8 cellular contexts compared by ENCODE assay signal in the genomic region with DNA sequence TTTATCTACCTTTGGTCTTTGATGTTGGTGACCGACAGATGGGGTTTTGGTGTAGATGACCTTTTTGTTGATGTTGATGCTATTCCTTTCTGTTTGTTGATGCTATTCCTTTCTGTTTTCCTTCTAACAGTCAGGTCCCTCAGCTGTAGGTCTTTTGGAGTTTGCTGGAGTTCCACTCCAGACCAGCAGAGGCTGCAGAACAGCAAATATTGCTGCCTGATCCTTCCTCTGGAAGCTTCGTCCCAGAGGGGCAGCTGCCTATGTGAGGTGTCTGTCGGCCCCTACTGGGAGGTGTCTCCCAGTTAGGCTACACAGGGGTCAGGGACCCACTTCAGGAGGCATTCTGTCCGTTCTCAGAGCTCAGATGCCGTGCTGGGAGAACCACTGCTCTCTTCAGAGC.
DNase-seq lines count a peak whose midpoint lies in the region; ATAC-seq, FAIRE-seq and TF ChIP-seq lines count a peak whose summit lies in the region.
"Not testable (repeated sequence)": the region's sequence is repeated elsewhere in the genome, so short reads cannot be mapped to it uniquely, and the experiment has no call there.

No MANE protein-coding gene starts in this region.

- H3K27ac ChIP-seq in 22Rv1 = not testable (repeated sequence)
- peak overlapping the region; percentile 34 for H3K27ac ChIP-seq in cardiac muscle cell

- not testable (repeated sequence) for H3K27ac Mint-ChIP-seq in HFFc6; endothelial cell (ENCODE audit: unreplicated experiment); neural crest cell (ENCODE audit: unreplicated experiment)
- H3K27ac Mint-ChIP-seq in activated T-cell treated with anti-CD3 and anti-CD28 coated beads, Interleukin-2, amount 50 U/mL, for 72 hours = peak overlapping the region; percentile 57

- H3K9me3 Mint-ChIP-seq in HFFc6 (peaks cover 16% of the 10 kb centered on the region), neural crest cell (peaks cover 12% of the 10 kb centered on the region)
- H3K9me3 Mint-ChIP-seq in activated T-cell treated with anti-CD3 and anti-CD28 coated beads, Interleukin-2, amount 50 U/mL, for 72 hours; endothelial cell (ENCODE audit: unreplicated experiment): not testable (repeated sequence)

- not testable (repeated sequence) for H3K36me3 ChIP-seq in bronchial epithelial cell (ENCODE audit: control insufficient read depth, insufficient read depth, low read length); cardiac muscle cell

- FAIRE-seq in bronchial epithelial cell (lab: Jason Lieb, UNC) = not testable (repeated sequence)

- H3K4me3 ChIP-seq in bronchial epithelial cell (ENCODE audit: low read depth, low read length); cardiac muscle cell: not testable (repeated sequence)

- not testable (repeated sequence) for H3K4me1 Mint-ChIP-seq in HFFc6 (ENCODE audit: low read depth); activated T-cell treated with anti-CD3 and anti-CD28 coated beads, Interleukin-2, amount 50 U/mL, for 72 hours (ENCODE audit: low read depth); neural crest cell
- peaks cover 18% of the 10 kb centered on the region for H3K4me1 Mint-ChIP-seq in endothelial cell (ENCODE audit: unreplicated experiment)

- H3K9me3 ChIP-seq in cardiac muscle cell (ENCODE audit: low read depth) = not testable (repeated sequence)

- TF ChIP-seq CTCF in 22Rv1 (IDR thresholded peaks at IDR 0.05) (0 out of 2 replicates have a peak, but pooled peaks have one; percentile 14), GM12872 (IDR thresholded peaks at IDR 0.05; ENCODE audit: insufficient read depth, low read depth, low read length) (peak; percentile 14; the same call in 1 of the 3 replicates), HFFc6 (IDR thresholded peaks at IDR 0.05) (peak; percentile 34; the same call in 1 of the 2 replicates), bronchial epithelial cell (IDR thresholded peaks at IDR 0.05; ENCODE audit: insufficient read depth, low read length, severe bottlenecking) (peak; percentile 3), endothelial cell (IDR thresholded peaks at IDR 0.05; ENCODE audit: unreplicated experiment) (peak; percentile 9), neural crest cell (conservative IDR thresholded peaks at IDR 0.05) (peak; percentile 19)
- not testable (repeated sequence) for TF ChIP-seq CTCF in cardiac muscle cell (IDR thresholded peaks at IDR 0.05; ENCODE audit: low read depth, low read length)

- H3K27me3 ChIP-seq in bronchial epithelial cell (ENCODE audit: control insufficient read depth, insufficient read depth, low read length); cardiac muscle cell: not testable (repeated sequence)

- H3K27me3 Mint-ChIP-seq in HFFc6 (ENCODE audit: insufficient read depth); activated T-cell treated with anti-CD3 and anti-CD28 coated beads, Interleukin-2, amount 50 U/mL, for 72 hours (ENCODE audit: low read depth); endothelial cell (ENCODE audit: unreplicated experiment); neural crest cell (ENCODE audit: low read depth): not testable (repeated sequence)

- H3K4me1 ChIP-seq in cardiac muscle cell (ENCODE audit: low read depth) = not testable (repeated sequence)

- not testable (repeated sequence) for ATAC-seq in activated T-cell treated with anti-CD3 and anti-CD28 coated beads, Interleukin-2, amount 50 U/mL, for 72 hours (replicated peaks in 1 of 2)

- H3K36me3 Mint-ChIP-seq in HFFc6 (ENCODE audit: low read depth) = peaks cover 59% of the 10 kb centered on the region
- H3K36me3 Mint-ChIP-seq in activated T-cell treated with anti-CD3 and anti-CD28 coated beads, Interleukin-2, amount 50 U/mL, for 72 hours (ENCODE audit: insufficient read depth in 2 of 2) = peaks cover 30 to 38% of the 10 kb centered on the region in 2 donors
- H3K36me3 Mint-ChIP-seq in endothelial cell (ENCODE audit: low read depth, unreplicated experiment) = peaks cover 53% of the 10 kb centered on the region
- peaks cover 50% of the 10 kb centered on the region for H3K36me3 Mint-ChIP-seq in neural crest cell (ENCODE audit: low read depth)

- not testable (repeated sequence) for DNase-seq in HFFc6; activated T-cell treated with anti-CD3 and anti-CD28 coated beads, Interleukin-2, amount 50 U/mL, for 72 hours; bronchial epithelial cell (ENCODE audit: low read depth); endothelial cell (ENCODE audit: low spot score); cardiac muscle cell (ENCODE audit: low read depth in 1 of 2, low spot score in 1 of 2); neural crest cell (ENCODE audit: low read depth, low spot score)

- not testable (repeated sequence) for H3K4me3 Mint-ChIP-seq in HFFc6; activated T-cell treated with anti-CD3 and anti-CD28 coated beads, Interleukin-2, amount 50 U/mL, for 72 hours; endothelial cell (ENCODE audit: unreplicated experiment); neural crest cell
